18 cellular contexts compared by ENCODE assay signal in the genomic region with DNA sequence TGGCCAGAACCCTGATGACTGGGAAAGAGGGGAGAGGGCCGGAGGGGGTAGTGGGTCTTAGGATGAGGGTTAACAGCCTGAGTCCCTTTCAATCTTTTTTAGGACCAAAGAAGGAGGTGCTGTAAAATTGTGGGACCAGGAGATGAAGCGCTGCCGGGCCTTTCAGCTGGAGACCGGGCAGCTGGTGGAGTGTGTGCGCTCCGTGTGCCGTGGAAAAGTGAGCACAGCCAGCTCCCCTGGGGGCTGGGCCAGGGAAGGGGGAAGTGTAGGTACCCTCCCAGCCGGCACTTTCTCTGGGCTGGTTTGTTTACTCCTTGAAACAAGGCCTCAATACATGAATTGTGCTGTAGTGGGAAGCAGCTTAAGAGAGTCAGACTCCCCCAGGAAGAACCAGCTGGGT.
DNase-seq lines count a peak whose midpoint lies in the region; ATAC-seq, FAIRE-seq and TF ChIP-seq lines count a peak whose summit lies in the region.
"Had no signal": no experiment of that assay in that cellular context is flagged by ENCODE, and none has a peak within 500 bp of the region (broad histone marks: within the 10 kb centered on the region; RNA-seq: fewer than 3 reads in every experiment).

No MANE protein-coding gene starts in this region.

- H3K4me3 Mint-ChIP-seq in CD4-positive, alpha-beta T cell: no peak overlapping the region
- no peak overlapping the region for H3K4me3 Mint-ChIP-seq in T-helper 17 cell
- H3K4me3 Mint-ChIP-seq: CD8-positive, alpha-beta T cell had no signal

- TF ChIP-seq POLR2A in spleen (IDR thresholded peaks at IDR 0.05): no peak

- CTCF ChIA-PET in CD4-positive, alpha-beta T cell (lab: Charles Lee): no interaction called here

- intact Hi-C loops in CD4-positive, alpha-beta T cell (cut with DNase I, micrococcal nuclease): no loop called here
- intact Hi-C loops in spleen (cut with DNase I; ENCODE audit: low total_unique reads): no loop called here

- ATAC-seq in CD4-positive, alpha-beta T cell (ENCODE audit: poor library complexity): no peak
- ATAC-seq in T-helper 17 cell (no peak), GM21390 (IDR thresholded peaks at IDR 0.05; ENCODE audit: unreplicated experiment) (no peak)
- ATAC-seq: CD8-positive, alpha-beta T cell; GM12878 had no signal

- POLR2A ChIA-PET in CD4-positive, alpha-beta T cell (lab: Charles Lee): no interaction called here

- H3K27me3 ChIP-seq in CD4-positive, alpha-beta T cell (ENCODE audit: control insufficient read depth, insufficient read depth, low read length): no peaks in the 10 kb centered on the region
- H3K27me3 ChIP-seq in spleen (replicated peaks in 1 of 7): no peaks in the 10 kb centered on the region
- H3K27me3 ChIP-seq: BE2C had no signal

- FAIRE-seq in RCC 7860 (lab: Jason Lieb, UNC): no peak
- FAIRE-seq: A549, D721Med, GM12878, GM19239, H54 had no signal

- 76 to 86% (median 80%) methylated on average over 8 of the region's 8 CpGs for WGBS in spleen, 5 donors

- no peak overlapping the region for H3K4me3 ChIP-seq in spleen
- H3K4me3 ChIP-seq: A549, GM12878, GM23248 had no signal

- H3K27ac ChIP-seq in CD4-positive, alpha-beta T cell (ENCODE audit: low read depth, low read length): no peak overlapping the region
- H3K27ac ChIP-seq in spleen: no peak overlapping the region
- H3K27ac ChIP-seq: A549, C4-2B, GM23248, HL-60 had no signal

- TF ChIP-seq CTCF in CD4-positive, alpha-beta T cell (IDR thresholded peaks at IDR 0.05): no peak
- no peak for TF ChIP-seq CTCF in spleen (IDR thresholded peaks at IDR 0.05 in 8 of 11, conservative IDR thresholded peaks at IDR 0.05 in 3 of 11)

- peak overlapping the region; percentile 5 for H3K27ac Mint-ChIP-seq in CD4-positive, alpha-beta T cell
- peak overlapping the region; percentile 29 for H3K27ac Mint-ChIP-seq in T-helper 17 cell
- H3K27ac Mint-ChIP-seq: CD8-positive, alpha-beta T cell had no signal

- peaks cover 19% of the 10 kb centered on the region for H3K4me1 Mint-ChIP-seq in CD4-positive, alpha-beta T cell (ENCODE audit: low read depth)
- H3K4me1 Mint-ChIP-seq in T-helper 17 cell: peaks cover 6% of the 10 kb centered on the region

- H3K36me3 ChIP-seq in spleen: no peaks in the 10 kb centered on the region

- no peak for DNase-seq in CD4-positive, alpha-beta T cell
- DNase-seq in ELF-1 (ENCODE audit: low read depth, low spot score) (peak; percentile 12), T-helper 17 cell (no peak), spleen (peak; percentile 54), RCC 7860 (ENCODE audit: low spot score) (no peak), GM03348 (ENCODE audit: low spot score) (no peak)
- DNase-seq: BE2C; CD8-positive, alpha-beta T cell; COR-L47; GM23248 had no signal

- no peaks in the 10 kb centered on the region for H3K9me3 ChIP-seq in CD4-positive, alpha-beta T cell (ENCODE audit: control insufficient read depth, low read length)
- H3K9me3 ChIP-seq in T-helper 17 cell (ENCODE audit: control insufficient read depth, low read length, poor library complexity, severe bottlenecking) (no peaks in the 10 kb centered on the region), spleen (no peaks in the 10 kb centered on the region)
- H3K9me3 ChIP-seq: A549, BE2C had no signal

- H3K36me3 Mint-ChIP-seq in CD4-positive, alpha-beta T cell (ENCODE audit: low read depth): no peaks in the 10 kb centered on the region
- H3K36me3 Mint-ChIP-seq in T-helper 17 cell (ENCODE audit: low read depth): peaks cover 2% of the 10 kb centered on the region

- H3K4me1 ChIP-seq in spleen: peaks cover 0 to 2% (median 0%) of the 10 kb centered on the region in 6 donors

- no peaks in the 10 kb centered on the region for H3K9me3 Mint-ChIP-seq in CD4-positive, alpha-beta T cell
- H3K9me3 Mint-ChIP-seq: CD8-positive, alpha-beta T cell had no signal

- no peaks in the 10 kb centered on the region for H3K27me3 Mint-ChIP-seq in CD4-positive, alpha-beta T cell
- H3K27me3 Mint-ChIP-seq in T-helper 17 cell: no peaks in the 10 kb centered on the region

Comparison
In these comparisons a context has a peak if more than half of its experiments do, and no peak if none do; other contexts are left out.
1. DNase-seq: peak in ELF-1 (single experiment) and spleen (single experiment); none in CD4-positive, alpha-beta T cell (0 of 10), T-helper 17 cell (0 of 3), RCC 7860 (single experiment) and GM03348 (single experiment).